Comparison of ENCODE assay signal across 9 cellular contexts in genomic region chr9:129696803-129697110, GRCh38. TPM values are rescaled to one million over a fixed set of nuclear protein-coding genes. Genes with fewer than 3 reads are reported as not detected.
A peak's percentile ranks its signal among the peaks of the same experiment; 100 is the strongest.
DNase-seq lines count a peak whose midpoint lies in the region; ATAC-seq and TF ChIP-seq lines count a peak whose summit lies in the region.
"Had no signal": no experiment of that assay in that cellular context is flagged by ENCODE, and none has a peak within 500 bp of the region (broad histone marks: within the 10 kb centered on the region; RNA-seq: fewer than 3 reads in every experiment).

No MANE protein-coding gene starts in this region.

- H3K36me3 ChIP-seq in Caco-2 (ENCODE audit: control insufficient read depth, insufficient read depth, low read length) (no peaks in the 10 kb centered on the region), SK-N-MC (ENCODE audit: insufficient read depth, low read length) (peaks cover 24% of the 10 kb centered on the region), prostate gland (no peaks in the 10 kb centered on the region)

- peak overlapping the region; percentile 88 for H3K4me3 Mint-ChIP-seq in Caco-2 (ENCODE audit: unreplicated experiment)

- BruUV-seq in Caco-2 (replicated peaks; lab: Mats Ljungman, UMichigan), result no TSS peak

- WGBS in prostate gland, result 23% methylated on average over 17 of the region's 17 CpGs
- 22 to 33% methylated on average over 17 of the region's 17 CpGs for WGBS in lower leg skin, 2 donors

- POLR2A ChIA-PET in Caco-2 (lab: Charles Lee), result no interaction called here

- peaks cover 5% of the 10 kb centered on the region for H3K4me1 Mint-ChIP-seq in Caco-2 (ENCODE audit: low read depth, unreplicated experiment)

- no peak for TF ChIP-seq CTCF in Caco-2 (IDR thresholded peaks at IDR 0.05; ENCODE audit: insufficient read depth in 1 of 2, low read depth in 1 of 2, low read length in 1 of 2, severe bottlenecking in 1 of 2, unreplicated experiment in 1 of 2)
- TF ChIP-seq CTCF in fibroblast of mammary gland (conservative IDR thresholded peaks at IDR 0.05; ENCODE audit: control insufficient read depth, insufficient read depth, low read depth, low read length), result no peak
- TF ChIP-seq CTCF in prostate gland (IDR thresholded peaks at IDR 0.05), result no peak
- TF ChIP-seq CTCF in lower leg skin (IDR thresholded peaks at IDR 0.05), result no peak

- no peak for ATAC-seq in HG03565 (IDR thresholded peaks at IDR 0.05; ENCODE audit: unreplicated experiment)

- H3K27ac ChIP-seq in SK-N-MC (peak overlapping the region; percentile 99), prostate gland (peak overlapping the region; percentile 27 to 38)

- peaks cover 9% of the 10 kb centered on the region for H3K27me3 Mint-ChIP-seq in Caco-2 (ENCODE audit: insufficient read depth, unreplicated experiment)

- H3K4me3 ChIP-seq in Caco-2 (ENCODE audit: low read depth, low read length) (peak overlapping the region; percentile 49), SK-N-MC (peak overlapping the region; percentile 76), fibroblast of mammary gland (ENCODE audit: control insufficient read depth, low read depth, low read length) (peak overlapping the region; percentile 27), prostate gland (peak overlapping the region; percentile 25 to 32), lower leg skin (ENCODE audit: low read depth, poor library complexity, severe bottlenecking) (no peak overlapping the region)

- H3K9me3 Mint-ChIP-seq in Caco-2 (ENCODE audit: unreplicated experiment), result no peaks in the 10 kb centered on the region

- in situ Hi-C loops in G401 (cut with HindIII; ENCODE audit: low sequenced_read_pairs), result no loop called here

- no peak for TF ChIP-seq POLR2A in prostate gland (IDR thresholded peaks at IDR 0.05)
- TF ChIP-seq POLR2A in lower leg skin (IDR thresholded peaks at IDR 0.05), result no peak

- H3K27ac Mint-ChIP-seq in Caco-2 (ENCODE audit: unreplicated experiment), result no peak overlapping the region

- intact Hi-C loops in Caco-2 (cut with micrococcal nuclease; ENCODE audit: unreplicated experiment) (no loop called here), prostate gland (cut with DNase I) (no loop called here), lower leg skin (cut with DNase I; ENCODE audit: low total_unique reads) (no loop called here)

- DNase-seq in Caco-2 (no peak), SK-N-MC (ENCODE audit: low read depth, low spot score) (no peak), fibroblast of mammary gland (ENCODE audit: low read depth) (no peak), prostate gland (ENCODE audit: low spot score) (no peak), G401 (ENCODE audit: low spot score) (no peak), lower leg skin (ENCODE audit: low spot score in 2 of 2) (no peak), RPMI8226 (no peak)
- DNase-seq: GF-D8 had no signal

- CTCF ChIA-PET in Caco-2 (lab: Charles Lee), result no interaction called here

- H3K9me3 ChIP-seq in Caco-2 (no peaks in the 10 kb centered on the region), SK-N-MC (ENCODE audit: low read depth, low read length) (no peaks in the 10 kb centered on the region), prostate gland (no peaks in the 10 kb centered on the region)

- H3K9ac ChIP-seq in SK-N-MC (ENCODE audit: insufficient read length), result peak overlapping the region; percentile 91

- H3K4me1 ChIP-seq in Caco-2 (no peaks in the 10 kb centered on the region), prostate gland (replicated peaks) (no peaks in the 10 kb centered on the region)

- H3K36me3 Mint-ChIP-seq in Caco-2 (ENCODE audit: insufficient read depth, unreplicated experiment), result no peaks in the 10 kb centered on the region

- peaks cover 2% of the 10 kb centered on the region for H3K27me3 ChIP-seq in Caco-2 (replicated peaks; ENCODE audit: control insufficient read depth, insufficient read depth, low read length)
- H3K27me3 ChIP-seq in prostate gland (replicated peaks; ENCODE audit: insufficient read depth), result no peaks in the 10 kb centered on the region

RNA-seq across cellular contexts. Expression of gene PRRX2, which starts 31.3 kb away (rescaled TPM):
- not detected in 2 replicates for total RNA-seq in Caco-2 (2022)
- total RNA-seq in prostate gland, result 10 to 100 TPM in 1 of 2 donors, 1 to 10 TPM in 1; 4.3 to 14.3 TPM
- not detected in 2 replicates for total RNA-seq in G401 (2014; rRNA removed; shearing (Covaris generic))
- 10 to 100 TPM; 10.7 to 24.1 (median 16.6) TPM for total RNA-seq in lower leg skin

RNA-seq across cellular contexts. Expression of gene ASB6, which starts 54.8 kb away (rescaled TPM):
- total RNA-seq in Caco-2 (2022), result 17.4 and 18.1 TPM in 2 replicates
- total RNA-seq in prostate gland, result 10 to 100 TPM; 25.2 to 50.3 TPM
- total RNA-seq in G401 (2014; rRNA removed; shearing (Covaris generic)), result 37.2 and 49.7 TPM in 2 replicates
- total RNA-seq in lower leg skin, result 10 to 100 TPM; 33.0 to 46.9 (median 40.1) TPM

RNA-seq across cellular contexts. Expression of gene PTGES, which starts 56.1 kb away (rescaled TPM):
- total RNA-seq in Caco-2 (2022) (4.0 and 5.6 TPM in 2 replicates), prostate gland (10 to 100 TPM in 1 of 2 donors, 1 to 10 TPM in 1; 3.9 to 19.9 TPM), lower leg skin (10 to 100 TPM; 14.4 to 28.7 (median 23.2) TPM)
- total RNA-seq in G401 (2014; rRNA removed; shearing (Covaris generic)), result 2.5 and 4.8 TPM in 2 replicates
